In the genomic region with DNA sequence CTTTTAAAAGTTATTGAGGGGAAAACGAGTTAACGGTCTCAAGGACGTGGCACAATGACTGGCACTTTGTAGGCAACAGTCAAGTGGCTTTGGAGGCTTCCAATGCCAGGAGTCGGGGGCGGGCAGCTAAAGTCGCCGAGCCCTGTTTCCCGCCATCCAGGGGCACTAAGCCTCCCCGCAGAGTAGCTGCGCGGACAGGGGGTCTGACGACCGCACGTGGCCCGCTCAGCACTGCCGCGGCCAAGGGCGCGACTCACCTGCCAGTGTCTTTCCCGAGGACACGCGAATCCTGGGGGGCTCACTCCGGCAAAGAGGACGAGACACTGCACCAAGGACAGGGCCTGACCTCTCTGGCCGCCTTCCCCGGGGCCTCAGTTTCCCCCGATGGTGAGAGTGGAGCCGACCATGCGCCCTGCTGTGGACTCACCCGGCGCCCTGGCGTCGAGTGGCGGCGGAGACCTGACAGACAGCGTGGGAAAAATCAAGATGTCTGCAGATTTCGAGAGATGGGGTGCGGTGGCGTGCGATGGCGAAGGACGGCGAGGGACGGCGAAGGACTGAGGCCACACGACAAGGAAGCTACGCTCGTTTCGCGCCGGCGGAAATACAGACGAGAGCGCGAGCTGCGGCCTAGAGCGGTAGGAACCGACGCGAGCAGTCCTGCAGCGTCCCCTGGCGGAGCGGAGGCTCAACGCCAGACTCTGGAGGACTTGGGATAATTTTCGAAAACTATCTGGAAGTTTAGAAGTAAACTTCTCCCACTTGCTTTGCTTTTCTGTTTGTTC, we compare ENCODE assay signal across 9 cellular contexts. TPM values are rescaled to one million over a fixed set of nuclear protein-coding genes. Genes with fewer than 3 reads are reported as not detected.
DNase-seq lines count a peak whose midpoint lies in the region; ATAC-seq, FAIRE-seq and TF ChIP-seq lines count a peak whose summit lies in the region.
"Had no signal": no experiment of that assay in that cellular context is flagged by ENCODE, and none has a peak within 500 bp of the region (broad histone marks: within the 10 kb centered on the region; RNA-seq: fewer than 3 reads in every experiment).

TSS of gene SNHG17 (minus strand) at position 559 of the 785 bp plus-strand sequence.

- peak within 1 kb of the TSS; percentile 85 for H3K18ac ChIP-seq in H1 (ENCODE audit: extremely low read depth, low read length)
- H3K18ac ChIP-seq in mesendoderm (ENCODE audit: low read length): peak within 1 kb of the TSS; percentile 82

- TF ChIP-seq EP300 in H1 (IDR thresholded peaks at IDR 0.05; ENCODE audit: borderline replicate concordance in 1 of 2, low read depth in 2 of 2, low read length in 2 of 2): peak in 1 of 2 experiments; percentile 82; a peak in 1 of 3 replicates

- 0 out of 2 replicates have a peak within 1 kb of the TSS, but pooled peaks have one; percentile 1 for H2BK12ac ChIP-seq in H1 (ENCODE audit: low read depth, low read length)

- H2BK120ac ChIP-seq in H1 (replicated peaks; ENCODE audit: low read depth, low read length) (no peak within 1 kb of the TSS), mesendoderm (ENCODE audit: low read depth, low read length) (no peak within 1 kb of the TSS)

- peak; percentile 24 to 42; a peak in 3 of 4 replicates for TF ChIP-seq RAD21 in H1 (IDR thresholded peaks at IDR 0.05 in 1 of 2, conservative IDR thresholded peaks at IDR 0.05 in 1 of 2; ENCODE audit: low read depth in 2 of 2, low read length in 2 of 2)

- H4K20me1 ChIP-seq in BLaER1 (peaks cover 46% of the 10 kb centered on the region), H1 (replicated peaks in 1 of 2; ENCODE audit: control insufficient read depth in 1 of 2, insufficient read depth in 2 of 2, low read length in 2 of 2) (peaks cover 25 to 31% of the 10 kb centered on the region in 2 experiments)

- no peak for FAIRE-seq in H1 (lab: Jason Lieb, UNC)
- FAIRE-seq: islet of Langerhans had no signal

- H3K79me1 ChIP-seq in H1 (ENCODE audit: low read depth, low read length): peaks cover 26% of the 10 kb centered on the region
- H3K79me1 ChIP-seq in mesendoderm (ENCODE audit: low read length): peaks cover 16% of the 10 kb centered on the region

- peaks cover 16% of the 10 kb centered on the region; the same call in 1 of the 2 replicates for H3K9me3 ChIP-seq in BLaER1
- H3K9me3 ChIP-seq in H1 (ENCODE audit: insufficient read depth in 2 of 2, low read depth in 1 of 2, low read length in 1 of 2): no peaks in the 10 kb centered on the region

- H3K4ac ChIP-seq in H1 (replicated peaks; ENCODE audit: insufficient read length, low read depth, low read length) (peak within 1 kb of the TSS; percentile 81), mesendoderm (ENCODE audit: low read depth, low read length) (peak within 1 kb of the TSS; percentile 74)

- H3K9ac ChIP-seq in BLaER1: peak within 1 kb of the TSS; percentile 98
- peak within 1 kb of the TSS; percentile 87 to 94 (median 92) for H3K9ac ChIP-seq in H1 (replicated peaks in 1 of 4; ENCODE audit: extremely low read depth in 1 of 4, low read depth in 3 of 4, low read length in 3 of 4)
- H3K9ac ChIP-seq in mesendoderm (ENCODE audit: low read length): peak within 1 kb of the TSS; percentile 98

- H4K5ac ChIP-seq in H1 (ENCODE audit: insufficient read length, low read depth, low read length) (peak within 1 kb of the TSS; percentile 56), mesendoderm (ENCODE audit: low read length) (no peak within 1 kb of the TSS)

- H3K27me3 ChIP-seq in BLaER1 (no peaks in the 10 kb centered on the region), H1 (replicated peaks in 1 of 4; ENCODE audit: control insufficient read depth in 3 of 4, extremely low read depth in 1 of 4, insufficient read depth in 3 of 4, low read length in 3 of 4) (no peaks in the 10 kb centered on the region), mesendoderm (ENCODE audit: insufficient read depth, low read length, poor library complexity) (no peaks in the 10 kb centered on the region)

- H3K79me2 ChIP-seq in H1 (ENCODE audit: control insufficient read depth in 1 of 2, insufficient read depth in 2 of 2, low read length in 2 of 2) (peaks cover 38 to 47% of the 10 kb centered on the region in 2 experiments), mesendoderm (ENCODE audit: control insufficient read depth, insufficient read depth, low read length) (peaks cover 47% of the 10 kb centered on the region)

- POLR2A ChIA-PET in H1 (lab: Charles Lee; ENCODE audit: partially characterized antibody): interaction anchor here (0.5 to 13.7 kb wide), 26 partner anchors 14 to 1038 kb away, joined by 3 to 420 read pairs (median 3); partner anchors contain the start of gene RALGAPB

- peak within 1 kb of the TSS; percentile 89 for H4K91ac ChIP-seq in H1 (replicated peaks; ENCODE audit: insufficient read length, low read length)

- peak within 1 kb of the TSS; percentile 93 for H3K4me3 ChIP-seq in BLaER1
- H3K4me3 ChIP-seq in H1 (ENCODE audit: extremely low read depth in 1 of 4, insufficient read depth in 2 of 4, low read depth in 3 of 4, low read length in 4 of 4): peak within 1 kb of the TSS; percentile 75 to 97 (median 94)
- H3K4me3 ChIP-seq in mesendoderm (ENCODE audit: low read length): peak within 1 kb of the TSS; percentile 99

- peak within 1 kb of the TSS; percentile 19; the same call in 1 of the 2 replicates for H2BK15ac ChIP-seq in H1 (ENCODE audit: low read length)
- no peak within 1 kb of the TSS for H2BK15ac ChIP-seq in mesendoderm (replicated peaks; ENCODE audit: low read depth)

- peak; percentile 94 to 98 for TF ChIP-seq POLR2A in H1 (IDR thresholded peaks at IDR 0.05; ENCODE audit: control extremely low read depth in 1 of 2, low read depth in 2 of 2, low read length in 2 of 2)

- CTCF ChIA-PET in H1 (lab: Charles Lee; ENCODE audit: partially characterized antibody): interaction anchor here (0.7 to 7.4 kb wide), 20 partner anchors 10 to 211 kb away, joined by 3 to 85 read pairs (median 4); partner anchors contain the start of gene RALGAPB

- peak within 1 kb of the TSS; percentile 48 for H2AK5ac ChIP-seq in H1 (ENCODE audit: low read depth, low read length)
- peak within 1 kb of the TSS; percentile 46 for H2AK5ac ChIP-seq in mesendoderm (ENCODE audit: low read length)

- H2BK5ac ChIP-seq in H1 (ENCODE audit: low read depth, low read length): peak within 1 kb of the TSS; percentile 50
- H2BK5ac ChIP-seq in mesendoderm (ENCODE audit: low read length): peak within 1 kb of the TSS; percentile 0

- H3K4me1 ChIP-seq in BLaER1 (peaks cover 37% of the 10 kb centered on the region), H1 (replicated peaks in 1 of 4; ENCODE audit: control insufficient read depth in 3 of 4, insufficient read depth in 4 of 4, low read length in 3 of 4) (peaks cover 0 to 17% (median 7%) of the 10 kb centered on the region in 4 experiments; a peak in 6 of 7 replicates), mesendoderm (ENCODE audit: control insufficient read depth, low read depth, low read length) (peaks cover 7% of the 10 kb centered on the region)

- H3K23ac ChIP-seq in H1 (ENCODE audit: insufficient read length) (no peak within 1 kb of the TSS), mesendoderm (ENCODE audit: low read length) (peak within 1 kb of the TSS; percentile 4)

- H3K36me3 ChIP-seq in BLaER1 (peaks cover 41% of the 10 kb centered on the region), H1 (ENCODE audit: control insufficient read depth in 2 of 4, insufficient read depth in 4 of 4, low read length in 3 of 4) (peaks cover 23 to 46% (median 36%) of the 10 kb centered on the region in 4 experiments), mesendoderm (ENCODE audit: control insufficient read depth, insufficient read depth, low read length) (peaks cover 18% of the 10 kb centered on the region)

- H2AFZ ChIP-seq in H1 (ENCODE audit: low read length): peak within 1 kb of the TSS; percentile 96

- peak; percentile 69 for ATAC-seq in GM19351 (IDR thresholded peaks at IDR 0.05; ENCODE audit: unreplicated experiment)

- H3K56ac ChIP-seq in H1 (replicated peaks; ENCODE audit: insufficient read length, low read depth, low read length) (peak within 1 kb of the TSS; percentile 82), mesendoderm (ENCODE audit: low read length) (peak within 1 kb of the TSS; percentile 99)

- no peak within 1 kb of the TSS for H3K14ac ChIP-seq in H1 (ENCODE audit: insufficient read length)

- H3K27ac ChIP-seq in BLaER1 (peak within 1 kb of the TSS; percentile 98), H1 (ENCODE audit: low read depth, low read length) (peak within 1 kb of the TSS; percentile 89), mesendoderm (ENCODE audit: low read depth, low read length) (peak within 1 kb of the TSS; percentile 29)

- H3K4me2 ChIP-seq in BLaER1 (peak within 1 kb of the TSS; percentile 96), H1 (ENCODE audit: insufficient read depth in 1 of 2, low read depth in 2 of 2, low read length in 2 of 2) (peak within 1 kb of the TSS; percentile 97 to 99), mesendoderm (ENCODE audit: low read length) (peak within 1 kb of the TSS; percentile 27)

- peaks cover 10% of the 10 kb centered on the region for H3K23me2 ChIP-seq in H1 (ENCODE audit: low read depth, low read length)

- DNase-seq in HT1080 (ENCODE audit: low read depth) (peak; percentile 83), NOMO-1 treated with DMSO at 0.1 percent for 48 hours (lab: John Stamatoyannopoulos, UW; ENCODE audit: unreplicated experiment) (peak; percentile 85), H1 (ENCODE audit: low read depth in 1 of 2, low spot score in 2 of 2) (peak; percentile 84 to 95), mesendoderm (peak; percentile 95)
- DNase-seq in activated CD8-positive, alpha-beta memory T cell treated with anti-CD3 and anti-CD28 coated beads for 48 hours (ENCODE audit: low read depth in 2 of 3, low spot score in 2 of 3): peak; percentile 68 to 85 (median 80)
- peak; percentile 73 for DNase-seq in stimulated activated CD8-positive, alpha-beta memory T cell treated with anti-CD3 and anti-CD28 coated beads, Interleukin-12 subunit alpha, Interleukin-12 subunit beta, amount 100 ng/mL, for 4 hours (ENCODE audit: low read depth)

- 2% methylated on average over 65 of the region's 65 CpGs; no CpG with 5 or more reads in 1 of the 2 experiments for whole genome bisulfite sequencing in H1 (ENCODE audit: extremely low coverage in 1 of 2, insufficient coverage in 1 of 2, insufficient read length in 1 of 2, insufficient replicate concordance in 2 of 2, low coverage in 1 of 2, low lambda C conversion rate in 2 of 2, missing lambda C conversion rate in 1 of 2), 2 experiments
- no CpG with 5 or more reads among the region's 65 CpGs for WGBS in mesendoderm (ENCODE audit: extremely low coverage, insufficient coverage, low lambda C conversion rate)

- peak; percentile 98 to 100 (median 99) for TF ChIP-seq CTCF in H1 (IDR thresholded peaks at IDR 0.05; ENCODE audit: control extremely low read depth in 1 of 3, insufficient read depth in 1 of 3, low read depth in 1 of 3, low read length in 3 of 3)

- H2BK20ac ChIP-seq in H1 (ENCODE audit: low read length): no peak within 1 kb of the TSS

- peak within 1 kb of the TSS; percentile 99 for H4K8ac ChIP-seq in H1 (ENCODE audit: extremely low read depth, insufficient read depth, low read length)
- H4K8ac ChIP-seq in mesendoderm (ENCODE audit: low read depth, low read length): no peak within 1 kb of the TSS

RNA-seq across cellular contexts. Expression of gene SNHG17, which starts in this region (rescaled TPM):
- 25.2 and 38.1 TPM in 2 replicates for total RNA-seq in HT1080 (2014; rRNA removed; shearing (Covaris generic))
- polyA plus RNA-seq in HT1080 (2015; cell fraction: cytosol; rRNA removed): 33.3 and 34.3 TPM in 2 replicates
- polyA plus RNA-seq in HT1080 (2015; cell fraction: nucleus; rRNA removed): 106 and 117 TPM in 2 replicates
- total RNA-seq in H1 (2021; fragmentation: NEBNext Ultra II Directional; extraction: Animal tissue kit (Norgen Biotek cat#: 25700)): 59.8 and 63.1 TPM in 2 replicates
- 59.4 and 74.4 TPM in 2 replicates for polyA plus RNA-seq in H1 (2011; rRNA removed)
- 64.2 TPM for polyA plus RNA-seq in H1 (2011; cell fraction: cytosol; rRNA removed)
- 124 TPM for polyA plus RNA-seq in H1 (2011; cell fraction: nucleus; rRNA removed)
- 52.5 to 70.9 TPM (median 66.4 TPM) in 4 replicates for polyA plus RNA-seq in H1 (2012, experiment 1 of 2)
- polyA plus RNA-seq in H1 (2012, experiment 2 of 2): 64.6 TPM
- 64.7 TPM for polyA plus RNA-seq in H1 (2013, experiment 1 of 2)
- polyA plus RNA-seq in H1 (2013, experiment 2 of 2): 63.4 TPM
- polyA minus RNA-seq in H1 (2011; rRNA and poly(A)+ RNA removed): 38.6 and 54.0 TPM in 2 replicates
- 35.5 TPM for polyA minus RNA-seq in H1 (2011; cell fraction: cytosol; rRNA and poly(A)+ RNA removed)
- polyA minus RNA-seq in H1 (2011; cell fraction: nucleus; rRNA and poly(A)+ RNA removed): 66.0 TPM
- polyA plus RNA-seq in mesendoderm (2013, experiment 1 of 2): 95.2 TPM
- polyA plus RNA-seq in mesendoderm (2013, experiment 2 of 2): 92.0 TPM

Comparison
In these comparisons a context has a peak if more than half of its experiments do, and no peak if none do; other contexts are left out.
1. Peak in every context shown above with its lines: DNase-seq, ATAC-seq, H3K4me3 ChIP-seq and H3K27ac ChIP-seq.
2. H3K27ac ChIP-seq: peak in every context shown above with its lines; median percentile 98 in BLaER1; 89 in H1; 29 in mesendoderm.
3. H3K4me2 ChIP-seq: peak in every context shown above with its lines; median percentile 98 in H1; 96 in BLaER1; 27 in mesendoderm.